8 cellular contexts compared by ENCODE assay signal in the genomic region with DNA sequence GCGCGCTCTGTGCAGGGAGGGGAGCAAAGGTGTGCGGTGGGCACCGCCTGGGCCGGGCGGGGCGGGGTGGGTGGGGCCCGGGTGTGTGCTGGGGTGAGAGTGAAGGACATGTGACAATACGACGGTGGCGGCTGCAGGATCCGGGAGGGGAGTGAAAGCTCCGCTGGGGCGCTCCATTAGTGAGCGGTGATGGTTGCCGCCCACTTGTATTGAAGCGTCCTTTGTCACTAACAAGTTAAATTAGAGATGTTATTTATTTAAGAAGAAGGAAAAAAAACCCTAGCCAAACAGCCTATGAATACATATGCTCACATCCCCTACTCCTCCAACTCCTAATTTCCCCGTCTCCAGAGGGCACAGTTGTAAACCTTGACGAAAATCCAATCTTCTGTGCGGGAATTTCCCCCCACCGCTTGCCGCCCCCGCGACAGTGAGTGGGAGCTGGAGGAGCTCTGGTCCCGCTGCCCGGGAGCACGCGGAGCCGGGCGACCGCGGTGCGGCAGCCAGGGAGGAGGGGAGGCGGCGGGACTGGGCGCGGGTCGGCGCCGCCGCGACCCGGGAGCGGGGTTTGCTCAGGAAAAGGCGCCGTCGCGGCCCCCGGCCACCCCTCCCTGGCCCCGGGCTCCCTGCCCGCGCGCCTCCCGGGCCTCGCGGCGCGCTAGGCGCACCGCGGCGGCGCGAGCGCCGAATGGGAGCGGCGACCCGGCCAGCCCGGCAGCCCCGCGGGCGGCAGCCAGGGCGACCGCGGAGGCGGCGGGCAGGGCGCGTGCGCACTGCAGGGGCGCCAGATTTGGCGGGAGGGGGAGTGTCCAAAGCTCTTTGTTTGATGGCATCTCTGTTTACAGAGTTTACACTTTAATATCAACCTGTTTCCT. TPM values are rescaled to one million over a fixed set of nuclear protein-coding genes. Genes with fewer than 3 reads are reported as not detected.
DNase-seq lines count a peak whose midpoint lies in the region; ATAC-seq and TF ChIP-seq lines count a peak whose summit lies in the region.

A gene (plus strand): TSS at position 851 of the 875 bp plus-strand sequence. CDS start 206 bp downstream, outside the sequence.

- no peaks in the 10 kb centered on the region for H3K27me3 Mint-ChIP-seq in T-helper 1 cell treated with Interleukin-12 subunit alpha and Interleukin-12 subunit beta and Interleukin-4 antibody, amounts not matched to agents 30 μg/mL and 1 μg/mL, for 36 hours (ENCODE audit: low read depth)

- no peaks in the 10 kb centered on the region for H3K36me3 ChIP-seq in adrenal gland (replicated peaks in 1 of 2)
- H3K36me3 ChIP-seq in smooth muscle cell (ENCODE audit: low read depth) = no peaks in the 10 kb centered on the region

- peak within 1 kb of the TSS; percentile 95 for H3K27ac Mint-ChIP-seq in T-helper 1 cell treated with Interleukin-12 subunit alpha and Interleukin-12 subunit beta and Interleukin-4 antibody, amounts not matched to agents 30 μg/mL and 1 μg/mL, for 36 hours

- H3K4me3 ChIP-seq in adrenal gland (peak within 1 kb of the TSS in 3 of 4 donors; percentile 6 to 75 (median 38)), iPS-11a (ENCODE audit: low read depth, low read length) (peak within 1 kb of the TSS; percentile 66), smooth muscle cell (peak within 1 kb of the TSS; percentile 66)

- no peaks in the 10 kb centered on the region for H4K20me1 ChIP-seq in smooth muscle cell (ENCODE audit: low read depth)

- peak within 1 kb of the TSS; percentile 95 for H3K4me3 Mint-ChIP-seq in T-helper 1 cell treated with Interleukin-12 subunit alpha and Interleukin-12 subunit beta and Interleukin-4 antibody, amounts not matched to agents 30 μg/mL and 1 μg/mL, for 36 hours

- TF ChIP-seq CTCF in adrenal gland (IDR thresholded peaks at IDR 0.05) = peak in 3 of 6 experiments; percentile 5 to 23 (median 23)
- no peak for TF ChIP-seq CTCF in smooth muscle cell (IDR thresholded peaks at IDR 0.05; ENCODE audit: borderline replicate concordance, insufficient read depth, poor library complexity, severe bottlenecking)

- H3K4me1 ChIP-seq in adrenal gland (replicated peaks in 1 of 2) (peaks cover 22 to 28% of the 10 kb centered on the region in 2 donors), smooth muscle cell (ENCODE audit: low read depth) (peaks cover 5% of the 10 kb centered on the region)

- 0 to 1% (median 1%) methylated on average over 25 to 83 of the region's 83 CpGs for WGBS in adrenal gland, 4 donors
- WGBS in smooth muscle cell (ENCODE audit: low lambda C conversion rate) = 2% methylated on average over 57 of the region's 83 CpGs

- DNase-seq in NCI-H2029 (lab: John Stamatoyannopoulos, UW) (peak; percentile 27), NCI-H2029 treated with DMSO at 0.1 percent for 48 hours (lab: John Stamatoyannopoulos, UW) (no peak), NCI-H187 (lab: John Stamatoyannopoulos, UW) (peak; percentile 56 to 63), adrenal gland (peak in 5 of 7 donors; percentile 34 to 63 (median 42)), smooth muscle cell (lab: John Stamatoyannopoulos, UW; ENCODE audit: unreplicated experiment) (no peak)

- H3K27me3 ChIP-seq in adrenal gland = peaks cover under 1% of the 10 kb centered on the region
- peaks cover 77% of the 10 kb centered on the region for H3K27me3 ChIP-seq in smooth muscle cell (ENCODE audit: low read depth)

- H3K27ac ChIP-seq in adrenal gland (no peak within 1 kb of the TSS), smooth muscle cell (ENCODE audit: low read depth) (no peak within 1 kb of the TSS)

- H3K9me3 ChIP-seq in adrenal gland (replicated peaks in 1 of 3) (no peaks in the 10 kb centered on the region), smooth muscle cell (replicated peaks; ENCODE audit: low read depth) (no peaks in the 10 kb centered on the region)

- no peak within 1 kb of the TSS for H3K9ac ChIP-seq in smooth muscle cell (ENCODE audit: low read depth)

- TF ChIP-seq POLR2A in adrenal gland (IDR thresholded peaks at IDR 0.05) = no peak

- H2AFZ ChIP-seq in smooth muscle cell (ENCODE audit: low read depth) = peak within 1 kb of the TSS; percentile 97

- peak within 1 kb of the TSS; percentile 97 for H3K4me2 ChIP-seq in smooth muscle cell

- no peaks in the 10 kb centered on the region for H3F3A ChIP-seq in smooth muscle cell (ENCODE audit: low read depth)

- H3K79me2 ChIP-seq in smooth muscle cell (ENCODE audit: low read depth) = no peaks in the 10 kb centered on the region

- ATAC-seq in HG02973 (IDR thresholded peaks at IDR 0.05; ENCODE audit: unreplicated experiment) = peak; percentile 21

- H3K4me1 Mint-ChIP-seq in T-helper 1 cell treated with Interleukin-12 subunit alpha and Interleukin-12 subunit beta and Interleukin-4 antibody, amounts not matched to agents 30 μg/mL and 1 μg/mL, for 36 hours (ENCODE audit: low read depth) = peaks cover 37% of the 10 kb centered on the region

- H3K9me3 Mint-ChIP-seq in T-helper 1 cell treated with Interleukin-12 subunit alpha and Interleukin-12 subunit beta and Interleukin-4 antibody, amounts not matched to agents 30 μg/mL and 1 μg/mL, for 36 hours = no peaks in the 10 kb centered on the region

- H3K36me3 Mint-ChIP-seq in T-helper 1 cell treated with Interleukin-12 subunit alpha and Interleukin-12 subunit beta and Interleukin-4 antibody, amounts not matched to agents 30 μg/mL and 1 μg/mL, for 36 hours (ENCODE audit: low read depth) = peaks cover 8% of the 10 kb centered on the region

- intact Hi-C loops in adrenal gland (cut with DNase I) = no loop called here

RNA-seq across cellular contexts. Expression of the gene that starts here (rescaled TPM):
- total RNA-seq in adrenal gland (10 to 100 TPM in 1 of 8 donors, 1 to 10 TPM in 2, under 1 TPM in 5; 0.14 to 11.8 (median 0.53) TPM), smooth muscle cell (1.2 TPM in 1 of 2 replicates, not detected in the other)
- polyA plus RNA-seq in adrenal gland (1 to 10 TPM in 1 of 3 donors, under 1 TPM in 2; 0.72 to 1.3 (median 0.75) TPM), smooth muscle cell (0.06 and 0.25 TPM in 2 replicates)

Comparison
In these comparisons a context has a peak if more than half of its experiments do, and no peak if none do; other contexts are left out.
1. DNase-seq: peak in NCI-H2029 (single experiment), NCI-H187 (2 of 2) and adrenal gland (5 of 7); none in NCI-H2029 treated with DMSO at 0.1 percent for 48 hours (single experiment) and smooth muscle cell (single experiment).
2. Peak in every context shown above with its lines, with median percentiles within 50 percentile points of each other: H3K4me3 ChIP-seq.